20 cellular contexts compared by ENCODE assay signal in genomic region chr1:24632776-24633175, GRCh38.
"Had no signal": no experiment of that assay in that cellular context is flagged by ENCODE, and none has a peak within 500 bp of the region (broad histone marks: within the 10 kb centered on the region; RNA-seq: fewer than 3 reads in every experiment).

No MANE protein-coding gene starts in this region.

- H3K27ac ChIP-seq: coronary artery, gastrocnemius medialis, heart right ventricle, ovary, suprapubic skin, thyroid gland had no signal

- ATAC-seq: esophagus mucosa; gastrocnemius medialis; heart right ventricle; left lobe of liver; mucosa of descending colon; naive thymus-derived CD8-positive, alpha-beta T cell; right cardiac atrium had no signal

- H3K4me3 ChIP-seq: coronary artery, gastrocnemius medialis, heart right ventricle, mucosa of descending colon, ovary, smooth muscle cell, suprapubic skin, thyroid gland had no signal

- H3K27ac Mint-ChIP-seq: naive thymus-derived CD8-positive, alpha-beta T cell; type B pancreatic cell had no signal

- H3K27me3 ChIP-seq: ovary, suprapubic skin, thyroid gland had no signal

- H3K4me1 ChIP-seq: gastrocnemius medialis, heart right ventricle, suprapubic skin had no signal

- DNase-seq: effector CD4-positive, alpha-beta T cell; gastrocnemius medialis; heart right ventricle; hypothalamus; islet precursor cell; mammary epithelial cell; mucosa of descending colon; naive thymus-derived CD8-positive, alpha-beta T cell; ovary; right cardiac atrium; stimulated activated CD4-positive, alpha-beta T cell treated with anti-CD3 and anti-CD28 coated beads, Interleukin-2, amount 100 ng/mL, for 48 hours; stimulated activated naive CD4-positive, alpha-beta T cell treated with Interleukin-2 at 50 U/mL for 16 hours; thyroid gland had no signal

- H3K36me3 Mint-ChIP-seq: naive thymus-derived CD8-positive, alpha-beta T cell; type B pancreatic cell had no signal

- H3K9me3 ChIP-seq: gastrocnemius medialis, heart right ventricle, mucosa of descending colon, ovary, suprapubic skin, thyroid gland had no signal

- H3K4me3 Mint-ChIP-seq: naive thymus-derived CD8-positive, alpha-beta T cell; neural crest cell; type B pancreatic cell had no signal

- H3K4me2 ChIP-seq: smooth muscle cell had no signal

- H3K36me3 ChIP-seq: gastrocnemius medialis, heart right ventricle, ovary, suprapubic skin, thyroid gland had no signal

- H3K9me3 Mint-ChIP-seq: naive thymus-derived CD8-positive, alpha-beta T cell; neural crest cell; type B pancreatic cell had no signal
